Comparison of ENCODE assay signal across 8 cellular contexts in the genomic region with DNA sequence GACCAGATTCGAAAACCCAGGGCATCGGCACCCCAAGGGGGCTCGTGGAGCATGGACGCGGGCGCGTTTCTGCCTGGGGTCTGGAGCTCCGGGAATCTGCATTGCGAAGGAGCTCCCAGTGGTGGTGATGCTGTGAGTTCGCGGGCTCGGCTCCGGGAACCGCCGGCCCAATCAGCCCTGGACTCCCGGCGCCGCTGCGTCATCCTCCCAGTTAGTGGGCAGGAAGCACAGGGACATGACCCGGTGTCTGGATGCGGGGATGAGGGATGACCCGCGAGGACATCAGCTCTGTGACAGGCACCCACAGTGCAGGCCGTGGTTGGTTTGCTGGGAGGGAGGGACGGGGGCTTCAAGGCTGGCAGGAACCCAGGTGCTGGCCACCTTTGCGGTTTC. TPM values are rescaled to one million over a fixed set of nuclear protein-coding genes. Genes with fewer than 3 reads are reported as not detected.
A peak's percentile ranks its signal among the peaks of the same experiment; 100 is the strongest.
DNase-seq lines count a peak whose midpoint lies in the region; ATAC-seq, FAIRE-seq and TF ChIP-seq lines count a peak whose summit lies in the region.

No MANE protein-coding gene starts in this region.

- DNase-seq in H7 = no peak
- peak; percentile 26 for DNase-seq in astrocyte (ENCODE audit: low read depth)

- peak overlapping the region; percentile 85 for H2AFZ ChIP-seq in astrocyte (ENCODE audit: low read depth, low read length)

- peaks cover 10% of the 10 kb centered on the region for H3K36me3 Mint-ChIP-seq in astrocyte (ENCODE audit: low read depth, unreplicated experiment)

- no peak for TF ChIP-seq CTCF in astrocyte (IDR thresholded peaks at IDR 0.05; ENCODE audit: insufficient read depth, low read depth, low read length)

- peaks cover 6% of the 10 kb centered on the region for H3K27me3 Mint-ChIP-seq in astrocyte (ENCODE audit: low read depth, unreplicated experiment)

- no peaks in the 10 kb centered on the region for H3K9me3 Mint-ChIP-seq in astrocyte (ENCODE audit: unreplicated experiment)

- H3K36me3 ChIP-seq in H7 (replicated peaks; ENCODE audit: control insufficient read depth, insufficient read depth, low read length) = no peaks in the 10 kb centered on the region
- no peaks in the 10 kb centered on the region for H3K36me3 ChIP-seq in astrocyte (ENCODE audit: insufficient read depth, low read length)
- no peaks in the 10 kb centered on the region for H3K36me3 ChIP-seq in iPS-20b (ENCODE audit: insufficient read depth, low read depth, low read length)

- H3K27me3 ChIP-seq in H7 (ENCODE audit: control insufficient read depth, insufficient read depth, low read length) = peaks cover 14% of the 10 kb centered on the region
- H3K27me3 ChIP-seq in astrocyte (ENCODE audit: insufficient read depth, low read length) = no peaks in the 10 kb centered on the region
- peaks cover 53% of the 10 kb centered on the region for H3K27me3 ChIP-seq in iPS-20b (ENCODE audit: insufficient read depth, low read length)

- H3K4me1 Mint-ChIP-seq in astrocyte (ENCODE audit: low read depth, unreplicated experiment) = peaks cover 18% of the 10 kb centered on the region

- peaks cover 31% of the 10 kb centered on the region for H3K79me2 ChIP-seq in astrocyte (ENCODE audit: insufficient read depth, low read length)

- no peak for FAIRE-seq in astrocyte (lab: Jason Lieb, UNC)

- H3K4me3 ChIP-seq in H7 (ENCODE audit: insufficient read depth, low read depth, low read length) (peak overlapping the region; percentile 72), astrocyte (ENCODE audit: insufficient read depth, low read depth, low read length) (peak overlapping the region; percentile 69), iPS-20b (ENCODE audit: low read length) (peak overlapping the region; percentile 77; the same call in 1 of the 2 replicates), skin epidermis (peak overlapping the region in 4 of 7 experiments; percentile 10 to 40 (median 32))

- H3K4me1 ChIP-seq in astrocyte (ENCODE audit: insufficient read depth, low read length) = peaks cover 49% of the 10 kb centered on the region
- peaks cover 5% of the 10 kb centered on the region; the same call in 1 of the 2 replicates for H3K4me1 ChIP-seq in iPS-20b (ENCODE audit: insufficient read depth, low read length)

- H3K27ac Mint-ChIP-seq in astrocyte (ENCODE audit: unreplicated experiment) = peak overlapping the region; percentile 58

- no peak for ATAC-seq in GM18909 (IDR thresholded peaks at IDR 0.05; ENCODE audit: poor library complexity, unreplicated experiment)
- ATAC-seq in GM19023 (IDR thresholded peaks at IDR 0.05; ENCODE audit: unreplicated experiment) = no peak
- ATAC-seq in GM18867 (IDR thresholded peaks at IDR 0.05; ENCODE audit: unreplicated experiment) = no peak
- ATAC-seq in HG03139 (IDR thresholded peaks at IDR 0.05; ENCODE audit: unreplicated experiment) = no peak

- peak overlapping the region; percentile 80 for H3K4me3 Mint-ChIP-seq in astrocyte (ENCODE audit: unreplicated experiment)

- peaks cover 17% of the 10 kb centered on the region for H4K20me1 ChIP-seq in astrocyte (ENCODE audit: insufficient read depth, low read length)

- peak overlapping the region; percentile 91 for H3K4me2 ChIP-seq in astrocyte (ENCODE audit: low read length)

- H3K9me3 ChIP-seq in astrocyte (ENCODE audit: insufficient read depth, low read depth, low read length) (no peaks in the 10 kb centered on the region), iPS-20b (ENCODE audit: insufficient read depth, low read depth, low read length) (no peaks in the 10 kb centered on the region)

- peak overlapping the region; percentile 73 for H3K9ac ChIP-seq in astrocyte (ENCODE audit: low read length)
- H3K9ac ChIP-seq in iPS-20b (ENCODE audit: low read depth, low read length) = no peak overlapping the region

- H3K27ac ChIP-seq in astrocyte (ENCODE audit: low read depth, low read length) (peak overlapping the region; percentile 25), iPS-20b (ENCODE audit: low read length) (no peak overlapping the region), skin epidermis (no peak overlapping the region)

RNA-seq across cellular contexts. Expression of gene NXNL2, which starts 0.9 kb away (rescaled TPM):
- total RNA-seq in H7 (2014; rRNA removed; shearing (Covaris generic)) = 1.8 and 4.1 TPM in 2 replicates
- total RNA-seq in astrocyte = 0.62 and 1.6 TPM in 2 replicates
